Comparison of ENCODE assay signal across 14 cellular contexts in genomic region chr9:119788876-119789275, GRCh38.
DNase-seq lines count a peak whose midpoint lies in the region; ATAC-seq and TF ChIP-seq lines count a peak whose summit lies in the region.
"Had no signal": no experiment of that assay in that cellular context is flagged by ENCODE, and none has a peak within 500 bp of the region (broad histone marks: within the 10 kb centered on the region; RNA-seq: fewer than 3 reads in every experiment).

No MANE protein-coding gene starts in this region.

- in situ Hi-C loops in ACHN (cut with HindIII; ENCODE audit: low pct_ligation_motif_present, low pct_unique_long_range_greater_than_20kb, low sequenced_read_pairs), result no loop called here

- DNase-seq in ACHN (peak; percentile 47), astrocyte of the hippocampus (ENCODE audit: low read depth, low spot score) (peak; percentile 23), mesothelial cell of epicardium (ENCODE audit: low spot score in 2 of 2, unreplicated experiment in 2 of 2) (no peak), superior temporal gyrus (ENCODE audit: extremely low spot score) (peak; percentile 56), AG08396 (ENCODE audit: low spot score) (no peak), erythroblast (lab: John Stamatoyannopoulos, UW) (no peak)
- DNase-seq: BE2C; CD4-positive, alpha-beta memory T cell; GF-D8; GM23248; IMR-90; KBM-7 had no signal

- H3K27me3 Mint-ChIP-seq in mesothelial cell of epicardium (ENCODE audit: low read depth), result peaks cover 10% of the 10 kb centered on the region
- H3K27me3 Mint-ChIP-seq: CD4-positive, alpha-beta memory T cell had no signal

- peaks cover 44% of the 10 kb centered on the region for H3K4me1 Mint-ChIP-seq in mesothelial cell of epicardium
- H3K4me1 Mint-ChIP-seq: CD4-positive, alpha-beta memory T cell had no signal

- no peaks in the 10 kb centered on the region for H3K36me3 Mint-ChIP-seq in mesothelial cell of epicardium
- H3K36me3 Mint-ChIP-seq: CD4-positive, alpha-beta memory T cell had no signal

- no peak for TF ChIP-seq CTCF in mesothelial cell of epicardium (IDR thresholded peaks at IDR 0.05; ENCODE audit: unreplicated experiment)

- no peak for TF ChIP-seq POLR2A in erythroblast (IDR thresholded peaks at IDR 0.05; ENCODE audit: low read length)

- no peak for ATAC-seq in GM18498 (IDR thresholded peaks at IDR 0.05; ENCODE audit: unreplicated experiment)
- ATAC-seq: HCT116 had no signal

- no peak overlapping the region for H3K4me3 Mint-ChIP-seq in mesothelial cell of epicardium
- H3K4me3 Mint-ChIP-seq: CD4-positive, alpha-beta memory T cell had no signal

- peak overlapping the region; percentile 89 for H3K27ac Mint-ChIP-seq in mesothelial cell of epicardium
- H3K27ac Mint-ChIP-seq: CD4-positive, alpha-beta memory T cell had no signal

- H3K9me3 Mint-ChIP-seq in mesothelial cell of epicardium, result no peaks in the 10 kb centered on the region

Comparison
In these comparisons a context has a peak if more than half of its experiments do, and no peak if none do; other contexts are left out.
1. DNase-seq: peak in ACHN (single experiment), astrocyte of the hippocampus (single experiment) and superior temporal gyrus (single experiment); none in mesothelial cell of epicardium (0 of 2), AG08396 (single experiment) and erythroblast (0 of 2).